ENCODE assay signal across 30 cellular contexts in genomic region chr7:117319211-117319610, GRCh38. TPM values are rescaled to one million over a fixed set of nuclear protein-coding genes. Genes with fewer than 3 reads are reported as not detected.
"Had no signal": no experiment of that assay in that cellular context is flagged by ENCODE, and none has a peak within 500 bp of the region (broad histone marks: within the 10 kb centered on the region; RNA-seq: fewer than 3 reads in every experiment).

No MANE protein-coding gene starts in this region.

- FAIRE-seq: islet of Langerhans, kidney had no signal

- H3K9me3 Mint-ChIP-seq: mesothelial cell of epicardium; natural killer cell; nephron progenitor cell; neural progenitor cell; stimulated activated memory B cell treated with anti-CD40 and anti-IgM and Interleukin-4, amounts not matched to agents 10 μg/mL and 1 μg/mL and 100 μg/mL, for 72 hours; stimulated activated naive CD8-positive, alpha-beta T cell treated with anti-CD3 and anti-CD28 coated beads, Interleukin-15, amount 100 ng/mL, for 72 hours; type B pancreatic cell had no signal

- ATAC-seq: natural killer cell; right lobe of liver; stimulated activated memory B cell treated with anti-CD40 and anti-IgM and Interleukin-4, amounts not matched to agents 10 μg/mL and 1 μg/mL and 100 μg/mL, for 72 hours; stimulated activated naive CD8-positive, alpha-beta T cell treated with anti-CD3 and anti-CD28 coated beads, Interleukin-15, amount 100 ng/mL, for 72 hours had no signal

- H3K36me3 Mint-ChIP-seq: immature natural killer cell; neural progenitor cell; stimulated activated memory B cell treated with anti-CD40 and anti-IgM and Interleukin-4, amounts not matched to agents 10 μg/mL and 1 μg/mL and 100 μg/mL, for 72 hours; type B pancreatic cell had no signal

- H3K4me3 ChIP-seq: left ventricle myocardium inferior, lung, neural progenitor cell, right atrium auricular region, right lobe of liver, smooth muscle cell, tibial nerve, uterus had no signal

- H3K36me3 ChIP-seq: left ventricle myocardium inferior, neural progenitor cell, neutrophil, right atrium auricular region, right lobe of liver, tibial nerve, uterus had no signal

- H3K4me1 Mint-ChIP-seq: immature natural killer cell had no signal

- H3K4me3 Mint-ChIP-seq: immature natural killer cell; mesothelial cell of epicardium; naive B cell; natural killer cell; nephron progenitor cell; neural progenitor cell; stimulated activated memory B cell treated with anti-CD40 and anti-IgM and Interleukin-4, amounts not matched to agents 10 μg/mL and 1 μg/mL and 100 μg/mL, for 72 hours; stimulated activated naive CD8-positive, alpha-beta T cell treated with anti-CD3 and anti-CD28 coated beads, Interleukin-15, amount 100 ng/mL, for 72 hours; type B pancreatic cell had no signal

- H3K27me3 ChIP-seq: uterus had no signal

- DNase-seq: hypothalamus; immature natural killer cell; kidney; left ventricle myocardium inferior; mesendoderm; naive B cell; natural killer cell; nephron progenitor cell; occipital lobe; right lobe of liver; stimulated activated CD4-positive, alpha-beta T cell treated with anti-CD3 and anti-CD28 coated beads, Interleukin-1b, Interleukin-23, amount 100 ng/mL, for 48 hours; stimulated activated CD4-positive, alpha-beta T cell treated with anti-CD3 and anti-CD28 coated beads, Interleukin-2, amount 100 ng/mL, for 48 hours; stimulated activated CD4-positive, alpha-beta T cell treated with anti-CD3 and anti-CD28 coated beads, Interleukin-4, amount 100 ng/mL, for 4 hours; stimulated activated CD8-positive, alpha-beta memory T cell treated with anti-CD3 and anti-CD28 coated beads, Interleukin-4, amount 100 ng/mL, for 48 hours; stimulated activated naive CD4-positive, alpha-beta T cell treated with Interleukin-2 at 50 U/mL for 16 hours; stimulated activated naive CD8-positive, alpha-beta T cell treated with anti-CD3 and anti-CD28 coated beads, Interleukin-15, amount 100 ng/mL, for 72 hours; substantia nigra; uterus had no signal

- H3K27ac ChIP-seq: left ventricle myocardium inferior, neural progenitor cell, neutrophil, right atrium auricular region, right lobe of liver, tibial nerve, uterus had no signal

- H3K27ac Mint-ChIP-seq: immature natural killer cell; mesothelial cell of epicardium; naive B cell; natural killer cell; nephron progenitor cell; neural progenitor cell; progenitor cell of endocrine pancreas; stimulated activated memory B cell treated with anti-CD40 and anti-IgM and Interleukin-4, amounts not matched to agents 10 μg/mL and 1 μg/mL and 100 μg/mL, for 72 hours; type B pancreatic cell had no signal

RNA-seq across cellular contexts. Expression of gene WNT2, which starts 3.6 kb away (rescaled TPM):
- total RNA-seq: natural killer cell, pulmonary artery endothelial cell had no signal
- polyA plus RNA-seq: immature natural killer cell had no signal
